In genomic region chr2:177552414-177553175, GRCh38 we compare ENCODE assay signal across 8 cellular contexts.
DNase-seq lines count a peak whose midpoint lies in the region; ATAC-seq lines count a peak whose summit lies in the region.

No MANE protein-coding gene starts in this region.

- H3K4me3 ChIP-seq in aorta (ENCODE audit: low read length in 2 of 2), result peak overlapping the region; percentile 73 to 86

- peak overlapping the region; percentile 31 to 92 for H3K27ac ChIP-seq in aorta (ENCODE audit: low read depth in 1 of 2, low read length in 2 of 2)

- ATAC-seq in GM18517 (IDR thresholded peaks at IDR 0.05; ENCODE audit: unreplicated experiment) (peak; percentile 94), HG02981 (IDR thresholded peaks at IDR 0.05; ENCODE audit: unreplicated experiment) (peak; percentile 93), aorta (ENCODE audit: low FRiP score) (peak; percentile 98)

- intact Hi-C loops in aorta (cut with DNase I), result loop anchor here (5.0 kb wide), 2 partner anchors 65 to 340 kb away; partner anchors contain the start of gene HNRNPA3 (in 1 of the 2)

- no peaks in the 10 kb centered on the region for H3K36me3 ChIP-seq in aorta (ENCODE audit: control insufficient read depth in 1 of 2, insufficient read depth in 2 of 2, low read length in 1 of 2)

- H3K9me3 ChIP-seq in aorta (ENCODE audit: control insufficient read depth, low read length), result no peaks in the 10 kb centered on the region

- no peaks in the 10 kb centered on the region for H3K4me1 ChIP-seq in aorta (ENCODE audit: control insufficient read depth in 1 of 2, insufficient read depth in 2 of 2, low read length in 2 of 2)

- WGBS in aorta, 2 donors, result 0 to 1% methylated on average over 59 to 65 of the region's 65 CpGs

- H3K27me3 ChIP-seq in aorta (ENCODE audit: control insufficient read depth in 1 of 2, insufficient read depth in 2 of 2, low read length in 1 of 2), result no peaks in the 10 kb centered on the region

- DNase-seq in NCI-H2029 (lab: John Stamatoyannopoulos, UW) (peak; percentile 80), T1000 (lab: John Stamatoyannopoulos, UW) (peak; percentile 89), astrocyte of the hippocampus (ENCODE audit: low read depth, low spot score) (peak; percentile 95), hippocampal formation (lab: John Stamatoyannopoulos, UW) (peak; percentile 90 to 93), renal cortical epithelial cell (ENCODE audit: low read depth) (peak; percentile 82), aorta (peak; percentile 92 to 95)

Comparison
In these comparisons a context has a peak if more than half of its experiments do, and no peak if none do; other contexts are left out.
1. Peak in every context shown above with its lines: DNase-seq, ATAC-seq, H3K4me3 ChIP-seq and H3K27ac ChIP-seq.